1 cellular context compared by ENCODE assay signal in genomic region chr6:161273356-161273751, GRCh38.
TF ChIP-seq lines count a peak whose summit lies in the region.

No MANE protein-coding gene starts in this region.

TF ChIP-seq in H1, 55 proteins besides CTCF, POLR2A, EP300 and RAD21 (continued from another document):
- TF ChIP-seq CHD7 (IDR thresholded peaks at IDR 0.05; ENCODE audit: insufficient replicate concordance, low read length) = no peak
- TF ChIP-seq KDM5A (IDR thresholded peaks at IDR 0.05; ENCODE audit: low read length) = no peak
- TF ChIP-seq CEBPB (IDR thresholded peaks at IDR 0.05; ENCODE audit: low read depth, low read length) = no peak
- no peak for TF ChIP-seq USF2 (IDR thresholded peaks at IDR 0.05; ENCODE audit: low read length)
- TF ChIP-seq PHF8 (conservative IDR thresholded peaks at IDR 0.05; ENCODE audit: low read depth, low read length) = no peak
- no peak for TF ChIP-seq YY1 (IDR thresholded peaks at IDR 0.05; ENCODE audit: low read depth, low read length)
- TF ChIP-seq TAF7 (optimal IDR thresholded peaks at IDR 0.05; ENCODE audit: borderline replicate concordance, low read depth, low read length) = no peak
- TF ChIP-seq ASH2L (IDR thresholded peaks at IDR 0.05; ENCODE audit: low read length) = peak; percentile 43
- no peak for TF ChIP-seq KDM4A (IDR thresholded peaks at IDR 0.05; ENCODE audit: low read depth, low read length, severe bottlenecking)
- TF ChIP-seq RBBP5 (IDR thresholded peaks at IDR 0.05; ENCODE audit: borderline replicate concordance, low read depth, low read length) = no peak
- TF ChIP-seq SP4 (IDR thresholded peaks at IDR 0.05; ENCODE audit: low read length) = no peak
- TF ChIP-seq SP1 (IDR thresholded peaks at IDR 0.05; ENCODE audit: low read depth, low read length) = no peak
- peak; percentile 48; the same call in 1 of the 2 replicates for TF ChIP-seq POLR2AphosphoS5 (IDR thresholded peaks at IDR 0.05; ENCODE audit: low read depth, low read length)
- TF ChIP-seq MAX (IDR thresholded peaks at IDR 0.05) = peak; percentile 72
- peak; percentile 55; the same call in 1 of the 2 replicates for TF ChIP-seq CHD1 (IDR thresholded peaks at IDR 0.05; ENCODE audit: low read depth, low read length)
- TF ChIP-seq TBP (IDR thresholded peaks at IDR 0.05; ENCODE audit: low read depth, low read length) = 0 out of 2 replicates have a peak, but pooled peaks have one; percentile 22
